ENCODE assay signal across 1 cellular context in genomic region chr13:90253806-90254205, GRCh38.
TF ChIP-seq lines count a peak whose summit lies in the region.

No MANE protein-coding gene starts in this region.

TF ChIP-seq in H1, 55 proteins besides CTCF, POLR2A, EP300 and RAD21 (continued from another document):
- TF ChIP-seq E2F6 (IDR thresholded peaks at IDR 0.05): no peak
- TF ChIP-seq SP4 (IDR thresholded peaks at IDR 0.05; ENCODE audit: low read length): no peak
- no peak for TF ChIP-seq CEBPB (IDR thresholded peaks at IDR 0.05; ENCODE audit: low read depth, low read length)
- TF ChIP-seq TCF12 (IDR thresholded peaks at IDR 0.05; ENCODE audit: low read depth, low read length): no peak
- TF ChIP-seq CBX8 (IDR thresholded peaks at IDR 0.05; ENCODE audit: borderline replicate concordance, low read depth, low read length): no peak
- no peak for TF ChIP-seq YY1 (IDR thresholded peaks at IDR 0.05; ENCODE audit: low read depth, low read length)
- TF ChIP-seq CTBP2 (IDR thresholded peaks at IDR 0.05; ENCODE audit: borderline replicate concordance, insufficient read depth, insufficient read length, low read length): no peak
